ENCODE assay signal across 10 cellular contexts in the genomic region with DNA sequence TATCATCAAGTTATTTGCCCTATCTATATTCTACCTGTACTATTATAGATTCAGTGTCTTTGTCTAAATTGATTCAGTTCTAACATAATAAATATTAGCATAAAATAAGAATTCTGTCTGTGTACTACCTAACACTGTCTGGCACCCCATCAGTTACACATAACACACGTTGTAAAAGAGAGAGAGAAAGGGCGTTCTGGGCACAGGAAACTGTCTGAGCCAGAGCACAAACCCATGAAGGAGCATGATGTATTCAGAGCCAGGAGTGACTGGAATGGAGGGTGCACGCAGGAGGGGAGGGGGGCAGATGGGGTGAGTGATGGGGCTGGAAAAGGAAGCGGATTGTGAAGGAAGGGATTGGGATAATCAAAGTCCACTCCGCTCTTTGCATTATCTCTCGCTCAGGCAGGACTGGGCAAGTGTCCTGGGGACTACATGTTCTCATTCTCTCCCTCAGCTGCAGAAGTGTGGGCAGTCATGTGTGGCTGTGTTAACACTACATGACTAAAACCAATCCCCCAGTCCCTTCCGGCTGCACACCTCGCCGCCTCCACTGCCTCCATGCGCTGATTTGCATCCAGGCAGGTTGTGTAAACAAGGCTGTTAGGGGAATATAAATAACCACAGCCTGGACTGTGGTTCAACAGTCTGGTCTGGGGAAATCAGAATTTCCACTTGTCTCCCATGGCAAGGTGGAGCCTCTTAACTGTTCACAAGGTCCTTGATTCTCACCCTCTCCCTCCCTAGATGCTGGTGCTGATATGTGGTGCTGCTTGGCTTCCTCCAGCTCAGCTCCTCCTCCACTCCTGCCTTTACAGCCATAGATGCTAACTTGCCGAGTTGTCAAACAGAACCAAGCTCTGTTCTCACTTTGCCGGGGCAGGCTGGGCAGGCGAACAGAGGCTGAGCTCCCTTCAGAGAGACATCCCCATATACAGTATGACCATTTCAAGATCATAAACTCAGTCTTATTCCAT.
A peak's percentile ranks its signal among the peaks of the same experiment; 100 is the strongest.
DNase-seq lines count a peak whose midpoint lies in the region; ATAC-seq and TF ChIP-seq lines count a peak whose summit lies in the region.
"Had no signal": no experiment of that assay in that cellular context is flagged by ENCODE, and none has a peak within 500 bp of the region (broad histone marks: within the 10 kb centered on the region; RNA-seq: fewer than 3 reads in every experiment).

No MANE protein-coding gene starts in this region.

- no peaks in the 10 kb centered on the region for H3K4me1 ChIP-seq in mucosa of descending colon (ENCODE audit: low read depth)

- no peaks in the 10 kb centered on the region for H3K27me3 Mint-ChIP-seq in T-cell
- H3K27me3 Mint-ChIP-seq: central memory CD8-positive, alpha-beta T cell had no signal

- POLR2A ChIA-PET in T-cell (lab: Charles Lee): no interaction called here

- H3K4me3 ChIP-seq in mucosa of descending colon: no peak overlapping the region

- peaks cover 2 to 17% (median 6%) of the 10 kb centered on the region in 3 donors for H3K9me3 Mint-ChIP-seq in T-cell

- H3K9me3 ChIP-seq in mucosa of descending colon: peaks cover 2% of the 10 kb centered on the region

- intact Hi-C loops in mucosa of descending colon (cut with DNase I, micrococcal nuclease): no loop called here

- no peaks in the 10 kb centered on the region for H3K36me3 ChIP-seq in mucosa of descending colon (ENCODE audit: low read depth)

- CTCF ChIA-PET in T-cell (lab: Charles Lee): no interaction called here

- DNase-seq in NCI-H1092 treated with DMSO at 0.1 percent for 48 hours (lab: John Stamatoyannopoulos, UW): peak; percentile 84
- peak in 1 of 3 donors; percentile 41 for DNase-seq in mucosa of descending colon
- DNase-seq in KBM-7: no peak
- DNase-seq in effector CD4-positive, alpha-beta T cell: no peak
- DNase-seq in T-cell: no peak
- DNase-seq in erythroblast (lab: John Stamatoyannopoulos, UW): no peak

- no peak for TF ChIP-seq POLR2A in erythroblast (IDR thresholded peaks at IDR 0.05; ENCODE audit: low read length)

- in situ Hi-C loops in KBM-7 (cut with MboI; ENCODE audit: low pct_unique_long_range_greater_than_20kb, low sequenced_read_pairs): no loop called here

- H3K4me1 Mint-ChIP-seq in T-cell: no peaks in the 10 kb centered on the region
- H3K4me1 Mint-ChIP-seq: central memory CD8-positive, alpha-beta T cell had no signal

- TF ChIP-seq CTCF in mucosa of descending colon (IDR thresholded peaks at IDR 0.05): no peak

- H3K4me3 Mint-ChIP-seq in T-cell: no peak overlapping the region
- H3K4me3 Mint-ChIP-seq: central memory CD8-positive, alpha-beta T cell had no signal

- peak; percentile 99 for ATAC-seq in GM18868 (IDR thresholded peaks at IDR 0.05; ENCODE audit: unreplicated experiment)
- ATAC-seq in HG02571 (IDR thresholded peaks at IDR 0.05; ENCODE audit: unreplicated experiment): peak; percentile 99
- peak; percentile 51 for ATAC-seq in mucosa of descending colon
- no peak for ATAC-seq in T-cell (replicated peaks in 1 of 4)
- ATAC-seq: HCT116 had no signal

- no peaks in the 10 kb centered on the region for H3K36me3 Mint-ChIP-seq in T-cell

- H3K27ac Mint-ChIP-seq in T-cell: no peak overlapping the region

Comparison
In these comparisons a context has a peak if more than half of its experiments do, and no peak if none do; other contexts are left out.
1. ATAC-seq: peak in GM18868 (single experiment), HG02571 (single experiment) and mucosa of descending colon (single experiment); none in T-cell (0 of 4).